ENCODE assay signal across 14 cellular contexts in genomic region chr14:95222151-95222631, GRCh38.
DNase-seq lines count a peak whose midpoint lies in the region; ATAC-seq, FAIRE-seq and TF ChIP-seq lines count a peak whose summit lies in the region.
"Had no signal": no experiment of that assay in that cellular context is flagged by ENCODE, and none has a peak within 500 bp of the region (broad histone marks: within the 10 kb centered on the region; RNA-seq: fewer than 3 reads in every experiment).

No MANE protein-coding gene starts in this region.

- TF ChIP-seq CTCF in AG04449 (IDR thresholded peaks at IDR 0.05; ENCODE audit: insufficient read depth, low read length, missing control alignments) (no peak), PC-3 (conservative IDR thresholded peaks at IDR 0.05; ENCODE audit: low read depth, low read length) (no peak), fibroblast of mammary gland (conservative IDR thresholded peaks at IDR 0.05; ENCODE audit: control insufficient read depth, insufficient read depth, low read depth, low read length) (no peak)

- H2AFZ ChIP-seq in PC-3 (ENCODE audit: low read length), result no peak overlapping the region

- H3K4me3 ChIP-seq in AG04449 (ENCODE audit: low read depth, low read length), result peak overlapping the region; percentile 31
- no peak overlapping the region for H3K4me3 ChIP-seq in PC-3 (ENCODE audit: low read length)
- H3K4me3 ChIP-seq in fibroblast of mammary gland (ENCODE audit: control insufficient read depth, low read depth, low read length), result no peak overlapping the region
- H3K4me3 ChIP-seq: SK-N-MC, tibial artery had no signal

- no peak overlapping the region for H3K27ac Mint-ChIP-seq in T-helper 2 cell treated with Interferon-gamma antibody and Interleukin-4, amounts not matched to agents 5 μg/mL and 100 μg/mL, for 36 hours
- H3K27ac Mint-ChIP-seq: activated T-cell treated with anti-CD3 and anti-CD28 coated beads, Interleukin-2, amount 50 U/mL, for 72 hours had no signal

- DNase-seq in AG04449 (ENCODE audit: low read depth, low spot score) (peak; percentile 10), PC-3 (peak; percentile 5), fibroblast of mammary gland (ENCODE audit: low read depth) (peak; percentile 73), non-pigmented ciliary epithelial cell (ENCODE audit: low read depth) (peak; percentile 48), cerebellar cortex (ENCODE audit: low spot score) (no peak), middle frontal gyrus (ENCODE audit: extremely low spot score, low spot score) (no peak), RCC 7860 (ENCODE audit: low spot score) (no peak)
- DNase-seq in T-helper 2 cell treated with Interferon-gamma antibody and Interleukin-4, amounts not matched to agents 5 μg/mL and 100 μg/mL, for 36 hours (ENCODE audit: low spot score), result no peak
- DNase-seq: activated T-cell treated with anti-CD3 and anti-CD28 coated beads, Interleukin-2, amount 50 U/mL, for 72 hours; AML-193; central memory CD4-positive, alpha-beta T cell; NCI-H526 treated with DMSO at 0.1 percent for 48 hours; tibial artery had no signal

- no peak for FAIRE-seq in RCC 7860 (lab: Jason Lieb, UNC)

- no peaks in the 10 kb centered on the region for H4K20me1 ChIP-seq in PC-3 (ENCODE audit: low read length)

- H3K9ac ChIP-seq in PC-3 (ENCODE audit: low read length), result no peak overlapping the region

- no peaks in the 10 kb centered on the region for H3K36me3 Mint-ChIP-seq in T-helper 2 cell treated with Interferon-gamma antibody and Interleukin-4, amounts not matched to agents 5 μg/mL and 100 μg/mL, for 36 hours (ENCODE audit: low read depth)

- no peaks in the 10 kb centered on the region for H3K27me3 ChIP-seq in PC-3 (ENCODE audit: low read length)
- H3K27me3 ChIP-seq: tibial artery had no signal

- CTCF ChIA-PET in AG04449 (lab: Yijun Ruan, JAX) (interaction anchor here (2.2 kb wide), 1 partner anchor 9 kb away, joined by 5 read pairs; no protein-coding TSS in a partner anchor), PC-3 (lab: Charles Lee) (no interaction called here)

- no peaks in the 10 kb centered on the region for H3F3A ChIP-seq in PC-3 (ENCODE audit: low read length, unreplicated experiment)

- H3K27ac ChIP-seq in PC-3 (ENCODE audit: low read length), result no peak overlapping the region
- H3K27ac ChIP-seq: tibial artery had no signal

- no peaks in the 10 kb centered on the region for H3K4me1 ChIP-seq in PC-3 (ENCODE audit: insufficient read depth, low read length)

- no peak overlapping the region for H3K4me3 Mint-ChIP-seq in T-helper 2 cell treated with Interferon-gamma antibody and Interleukin-4, amounts not matched to agents 5 μg/mL and 100 μg/mL, for 36 hours
- H3K4me3 Mint-ChIP-seq: activated T-cell treated with anti-CD3 and anti-CD28 coated beads, Interleukin-2, amount 50 U/mL, for 72 hours had no signal

- no TSS peak for BruUV-seq in PC-3 (replicated peaks; lab: Mats Ljungman, UMichigan)

- no peak for ATAC-seq in PC-3
- ATAC-seq: activated T-cell treated with anti-CD3 and anti-CD28 coated beads, Interleukin-2, amount 50 U/mL, for 72 hours had no signal

- H3K9me2 ChIP-seq in PC-3 (replicated peaks; ENCODE audit: low read length), result no peaks in the 10 kb centered on the region

- H3K9me3 Mint-ChIP-seq in T-helper 2 cell treated with Interferon-gamma antibody and Interleukin-4, amounts not matched to agents 5 μg/mL and 100 μg/mL, for 36 hours, result no peaks in the 10 kb centered on the region
- H3K9me3 Mint-ChIP-seq: activated T-cell treated with anti-CD3 and anti-CD28 coated beads, Interleukin-2, amount 50 U/mL, for 72 hours had no signal

- H3K4me1 Mint-ChIP-seq in T-helper 2 cell treated with Interferon-gamma antibody and Interleukin-4, amounts not matched to agents 5 μg/mL and 100 μg/mL, for 36 hours (ENCODE audit: low read depth), result no peaks in the 10 kb centered on the region

- H3K4me2 ChIP-seq in PC-3 (ENCODE audit: low read length), result no peak overlapping the region

- POLR2A ChIA-PET in AG04449 (lab: Yijun Ruan, JAX), result no interaction called here
- POLR2A ChIA-PET in PC-3 (lab: Charles Lee; ENCODE audit: unreplicated experiment), result no interaction called here

- no peaks in the 10 kb centered on the region for H3K9me3 ChIP-seq in PC-3 (ENCODE audit: low read length)
- H3K9me3 ChIP-seq: tibial artery had no signal

- intact Hi-C loops in PC-3 (cut with micrococcal nuclease), result no loop called here

- no peaks in the 10 kb centered on the region for H3K36me3 ChIP-seq in PC-3 (ENCODE audit: low read depth, low read length)

- no peaks in the 10 kb centered on the region for H3K27me3 Mint-ChIP-seq in T-helper 2 cell treated with Interferon-gamma antibody and Interleukin-4, amounts not matched to agents 5 μg/mL and 100 μg/mL, for 36 hours (ENCODE audit: low read depth)

- no peaks in the 10 kb centered on the region for H3K79me2 ChIP-seq in PC-3 (ENCODE audit: low read length)

Comparison
In these comparisons a context has a peak if more than half of its experiments do, and no peak if none do; other contexts are left out.
1. DNase-seq: peak in AG04449 (single experiment), PC-3 (single experiment), fibroblast of mammary gland (single experiment) and non-pigmented ciliary epithelial cell (single experiment); none in cerebellar cortex (single experiment), T-helper 2 cell treated with Interferon-gamma antibody and Interleukin-4, amounts not matched to agents 5 μg/mL and 100 μg/mL, for 36 hours (single experiment), middle frontal gyrus (single experiment) and RCC 7860 (single experiment).